ENCODE assay signal across 8 cellular contexts in genomic region chr2:95158891-95159619, GRCh38. TPM values are rescaled to one million over a fixed set of nuclear protein-coding genes. Genes with fewer than 3 reads are reported as not detected.
DNase-seq lines count a peak whose midpoint lies in the region; ATAC-seq and TF ChIP-seq lines count a peak whose summit lies in the region.

No MANE protein-coding gene starts in this region.

- H3K4me3 ChIP-seq in epithelial cell of esophagus (ENCODE audit: low read length), result peak overlapping the region; percentile 74
- peak overlapping the region; percentile 65 for H3K4me3 ChIP-seq in mesodermal cell (ENCODE audit: extremely low read depth, insufficient read depth, low read length, poor library complexity, severe bottlenecking)
- peak overlapping the region; percentile 74 to 93 (median 87) for H3K4me3 ChIP-seq in subcutaneous abdominal adipose tissue (ENCODE audit: low read depth in 1 of 5, low read length in 5 of 5)

- no peaks in the 10 kb centered on the region for H3K27me3 Mint-ChIP-seq in activated CD4-positive, alpha-beta T cell treated with anti-CD3 and anti-CD28 coated beads, Interleukin-2, amount 10 ng/mL, durations not matched to agents 7 days and 5 days

- no peaks in the 10 kb centered on the region for H3K27me3 ChIP-seq in subcutaneous abdominal adipose tissue (ENCODE audit: control insufficient read depth in 5 of 5, insufficient read depth in 4 of 5, low read length in 5 of 5)

- peak overlapping the region; percentile 82 for H3K27ac Mint-ChIP-seq in activated CD4-positive, alpha-beta T cell treated with anti-CD3 and anti-CD28 coated beads, Interleukin-2, amount 10 ng/mL, durations not matched to agents 7 days and 5 days

- POLR2A ChIA-PET in activated CD4-positive, alpha-beta T cell treated with anti-CD3 and anti-CD28 coated beads, Interleukin-2, amount 10 ng/mL, durations not matched to agents 7 days and 5 days (lab: Charles Lee), result no interaction called here

- peaks cover 22% of the 10 kb centered on the region for H3K4me1 Mint-ChIP-seq in activated CD4-positive, alpha-beta T cell treated with anti-CD3 and anti-CD28 coated beads, Interleukin-2, amount 10 ng/mL, durations not matched to agents 7 days and 5 days

- H3K9ac ChIP-seq in subcutaneous abdominal adipose tissue (ENCODE audit: low read length in 5 of 5), result peak overlapping the region; percentile 64 to 89 (median 75)

- H3K9me3 Mint-ChIP-seq in activated CD4-positive, alpha-beta T cell treated with anti-CD3 and anti-CD28 coated beads, Interleukin-2, amount 10 ng/mL, durations not matched to agents 7 days and 5 days, result peaks cover 19% of the 10 kb centered on the region

- peak; percentile 12 to 72 (median 66) for DNase-seq in NCI-H1417 (lab: John Stamatoyannopoulos, UW)
- DNase-seq in NCI-H1417 treated with DMSO at 0.1 percent for 48 hours (lab: John Stamatoyannopoulos, UW), result no peak
- DNase-seq in HuH-7.5 (ENCODE audit: low spot score), result peak; percentile 53
- no peak for DNase-seq in activated CD4-positive, alpha-beta T cell treated with anti-CD3 and anti-CD28 coated beads, Interleukin-2, amount 10 ng/mL, durations not matched to agents 7 days and 5 days
- DNase-seq in epithelial cell of esophagus (ENCODE audit: low read depth), result peak; percentile 37

- TF ChIP-seq CTCF in epithelial cell of esophagus (IDR thresholded peaks at IDR 0.05; ENCODE audit: insufficient read depth, low read depth, low read length, missing control alignments), result no peak

- H3K9me3 ChIP-seq in mesodermal cell (ENCODE audit: control insufficient read depth, low read length), result peaks cover 25% of the 10 kb centered on the region
- peaks cover 1 to 14% (median 9%) of the 10 kb centered on the region in 5 donors for H3K9me3 ChIP-seq in subcutaneous abdominal adipose tissue (ENCODE audit: control insufficient read depth in 5 of 5, low read length in 5 of 5)

- H3K36me3 Mint-ChIP-seq in activated CD4-positive, alpha-beta T cell treated with anti-CD3 and anti-CD28 coated beads, Interleukin-2, amount 10 ng/mL, durations not matched to agents 7 days and 5 days (ENCODE audit: low read depth), result peaks cover 30% of the 10 kb centered on the region

- ATAC-seq in GM21717 (IDR thresholded peaks at IDR 0.05; ENCODE audit: unreplicated experiment), result peak; percentile 39

- WGBS in mesodermal cell (ENCODE audit: insufficient coverage in 2 of 2), 2 experiments, result 9 to 10% methylated on average over 34 of the region's 58 CpGs

- H3K36me3 ChIP-seq in mesodermal cell (ENCODE audit: control insufficient read depth, insufficient read depth, low read length) (peaks cover 38% of the 10 kb centered on the region), subcutaneous abdominal adipose tissue (ENCODE audit: control insufficient read depth in 5 of 5, insufficient read depth in 5 of 5, low read length in 5 of 5) (peaks cover 14 to 30% (median 28%) of the 10 kb centered on the region in 5 donors)

- peak overlapping the region; percentile 73 for H3K4me3 Mint-ChIP-seq in activated CD4-positive, alpha-beta T cell treated with anti-CD3 and anti-CD28 coated beads, Interleukin-2, amount 10 ng/mL, durations not matched to agents 7 days and 5 days

- CTCF ChIA-PET in activated CD4-positive, alpha-beta T cell treated with anti-CD3 and anti-CD28 coated beads, Interleukin-2, amount 10 ng/mL, durations not matched to agents 7 days and 5 days (lab: Charles Lee), result interaction anchor here (0.5 to 1.0 kb wide), 8 partner anchors 8 to 1481 kb away, joined by 3 to 5 read pairs (median 3); partner anchors contain the start of gene MRPS5

- H3K27ac ChIP-seq in mesodermal cell (ENCODE audit: low read depth, low read length, severe bottlenecking), result no peak overlapping the region
- no peak overlapping the region for H3K27ac ChIP-seq in subcutaneous abdominal adipose tissue (ENCODE audit: low read depth, low read length)

- H3K4me1 ChIP-seq in mesodermal cell (ENCODE audit: control insufficient read depth, insufficient read depth, low read length, poor library complexity, severe bottlenecking), result no peaks in the 10 kb centered on the region
- H3K4me1 ChIP-seq in subcutaneous abdominal adipose tissue (ENCODE audit: control insufficient read depth in 5 of 5, insufficient read depth in 5 of 5, low read length in 5 of 5), result peaks cover 2 to 25% (median 19%) of the 10 kb centered on the region in 5 donors

RNA-seq across cellular contexts. Expression of gene ZNF514, which starts 0.6 kb away (rescaled TPM):
- 10 to 100 TPM; 11.4 to 11.6 TPM for total RNA-seq in activated CD4-positive, alpha-beta T cell treated with anti-CD3 and anti-CD28 coated beads, Interleukin-2, amount 10 ng/mL, durations not matched to agents 7 days and 5 days
- 12.7 TPM for polyA plus RNA-seq in mesodermal cell (2013, experiment 1 of 2)
- 14.6 TPM for polyA plus RNA-seq in mesodermal cell (2013, experiment 2 of 2)

RNA-seq across cellular contexts. Expression of gene ZNF2, which starts 6.6 kb away (rescaled TPM):
- total RNA-seq in activated CD4-positive, alpha-beta T cell treated with anti-CD3 and anti-CD28 coated beads, Interleukin-2, amount 10 ng/mL, durations not matched to agents 7 days and 5 days, result 1 to 10 TPM; 4.4 to 4.8 TPM
- polyA plus RNA-seq in mesodermal cell (2013, experiment 1 of 2), result 4.7 TPM
- 3.7 TPM for polyA plus RNA-seq in mesodermal cell (2013, experiment 2 of 2)

RNA-seq across cellular contexts. Expression of gene MRPS5, which starts 37.4 kb away (rescaled TPM):
- total RNA-seq in activated CD4-positive, alpha-beta T cell treated with anti-CD3 and anti-CD28 coated beads, Interleukin-2, amount 10 ng/mL, durations not matched to agents 7 days and 5 days, result 10 to 100 TPM; 70.3 to 71.7 TPM
- 61.2 TPM for polyA plus RNA-seq in mesodermal cell (2013, experiment 1 of 2)
- polyA plus RNA-seq in mesodermal cell (2013, experiment 2 of 2), result 59.0 TPM

RNA-seq across cellular contexts. Expression of gene ZNF892, which starts 48.3 kb away (rescaled TPM):
- total RNA-seq in activated CD4-positive, alpha-beta T cell treated with anti-CD3 and anti-CD28 coated beads, Interleukin-2, amount 10 ng/mL, durations not matched to agents 7 days and 5 days, result 1 to 10 TPM; 3.6 to 4.0 TPM
- polyA plus RNA-seq in mesodermal cell (2013, experiment 1 of 2), result 3.7 TPM
- 3.3 TPM for polyA plus RNA-seq in mesodermal cell (2013, experiment 2 of 2)

Comparison
In these comparisons a context has a peak if more than half of its experiments do, and no peak if none do; other contexts are left out.
1. DNase-seq: peak in NCI-H1417 (3 of 3), HuH-7.5 (single experiment) and epithelial cell of esophagus (single experiment); none in NCI-H1417 treated with DMSO at 0.1 percent for 48 hours (single experiment) and activated CD4-positive, alpha-beta T cell treated with anti-CD3 and anti-CD28 coated beads, Interleukin-2, amount 10 ng/mL, durations not matched to agents 7 days and 5 days (single experiment).
2. Peak in every context shown above with its lines, with median percentiles within 50 percentile points of each other: H3K4me3 ChIP-seq.